8 cellular contexts compared by ENCODE assay signal in the genomic region with DNA sequence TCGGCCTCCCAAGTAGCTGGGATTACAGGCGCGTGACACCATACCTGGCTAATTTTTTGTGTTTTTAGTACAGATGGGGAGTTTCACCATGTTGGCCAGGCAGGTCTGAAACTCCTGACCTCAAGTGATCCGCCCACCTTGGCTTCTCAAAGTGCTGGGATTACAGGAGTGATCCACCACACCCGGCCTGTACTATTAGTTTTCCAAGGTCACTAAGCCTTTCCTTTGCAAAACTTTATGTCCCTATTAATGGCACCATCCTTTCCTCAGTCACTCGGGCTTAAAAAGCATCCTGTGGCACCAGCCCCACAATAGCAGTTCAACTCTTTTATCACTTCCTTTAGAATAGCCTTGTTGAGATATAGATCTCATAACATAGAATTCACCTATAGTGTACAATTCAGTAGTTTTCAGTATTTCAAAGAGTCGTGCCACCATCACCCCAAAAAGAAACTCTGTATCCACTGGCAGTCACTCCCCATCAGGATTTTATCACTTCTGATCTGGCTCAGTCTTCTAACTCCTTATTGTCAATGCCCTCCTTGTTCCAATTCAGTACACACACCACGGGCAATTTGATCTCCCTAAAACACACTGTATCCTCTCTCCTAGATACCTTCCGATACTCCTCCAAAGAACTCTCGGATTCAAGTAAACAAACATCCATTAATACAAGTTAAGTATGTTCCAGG. TPM values are rescaled to one million over a fixed set of nuclear protein-coding genes. Genes with fewer than 3 reads are reported as not detected.
DNase-seq lines count a peak whose midpoint lies in the region; ATAC-seq and TF ChIP-seq lines count a peak whose summit lies in the region.

No MANE protein-coding gene starts in this region.

- H3K9me3 ChIP-seq in OCI-LY7 (ENCODE audit: low read length) (no peaks in the 10 kb centered on the region), psoas muscle (no peaks in the 10 kb centered on the region)

- ATAC-seq in psoas muscle = peak in 1 of 4 donors; percentile 0
- no peak for ATAC-seq in HG03159 (IDR thresholded peaks at IDR 0.05; ENCODE audit: unreplicated experiment)

- H4K20me1 ChIP-seq in OCI-LY7 (ENCODE audit: insufficient read depth, low read length) = no peaks in the 10 kb centered on the region

- H3K9me2 ChIP-seq in OCI-LY7 (ENCODE audit: insufficient read depth, low read length) = no peaks in the 10 kb centered on the region

- H3K4me1 ChIP-seq in OCI-LY7 (ENCODE audit: insufficient read depth, low read length, poor library complexity, severe bottlenecking) (peaks cover 19% of the 10 kb centered on the region), psoas muscle (peaks cover 15% of the 10 kb centered on the region)

- peak overlapping the region; percentile 53 for H2AFZ ChIP-seq in OCI-LY7 (ENCODE audit: low read length)

- CTCF ChIA-PET in OCI-LY7 (lab: Charles Lee; ENCODE audit: unreplicated experiment) = no interaction called here

- no TSS peak for BruUV-seq in OCI-LY7 (replicated peaks; lab: Mats Ljungman, UMichigan)

- H3K27me3 ChIP-seq in psoas muscle (ENCODE audit: insufficient read depth in 3 of 3, low read length in 2 of 3) = no peaks in the 10 kb centered on the region

- TF ChIP-seq CTCF in GM12865 (IDR thresholded peaks at IDR 0.05; ENCODE audit: insufficient read depth, low read depth, low read length, missing control alignments) (no peak), OCI-LY7 (conservative IDR thresholded peaks at IDR 0.05; ENCODE audit: low read length) (no peak), psoas muscle (IDR thresholded peaks at IDR 0.05) (no peak)

- POLR2A ChIA-PET in OCI-LY7 (lab: Charles Lee) = interaction anchor here (0.7 kb wide), 1 partner anchor 56 kb away, joined by 7 read pairs; no protein-coding TSS in a partner anchor

- 48 to 55% (median 49%) methylated on average over 10 of the region's 10 CpGs for WGBS in psoas muscle, 3 donors

- H3K27ac ChIP-seq in OCI-LY7 (ENCODE audit: low read depth, low read length, poor library complexity, severe bottlenecking) = peak overlapping the region; percentile 81
- H3K27ac ChIP-seq in epithelial cell of prostate = peak overlapping the region; percentile 98
- H3K27ac ChIP-seq in psoas muscle = peak overlapping the region; percentile 93

- DNase-seq in GM12865 (ENCODE audit: low read depth) (peak; percentile 3), OCI-LY7 (ENCODE audit: low spot score) (no peak), epithelial cell of prostate (ENCODE audit: low read depth, low spot score) (no peak), psoas muscle (no peak), NCI-H1436 treated with DMSO at 0.1 percent for 48 hours (lab: John Stamatoyannopoulos, UW) (no peak), NCI-H774 (lab: John Stamatoyannopoulos, UW) (no peak)
- DNase-seq in activated CD4-positive, alpha-beta T cell treated with anti-CD3 and anti-CD28 coated beads, Interleukin-2, amount 50 U/mL, for 4 hours = no peak

- H3K36me3 ChIP-seq in OCI-LY7 (ENCODE audit: insufficient read depth, low read length) = peaks cover 11% of the 10 kb centered on the region
- H3K36me3 ChIP-seq in psoas muscle (ENCODE audit: insufficient read depth in 1 of 2, low read depth in 1 of 2) = no peaks in the 10 kb centered on the region

- H3K4me3 ChIP-seq in GM12865 (ENCODE audit: low read depth, low read length) (peak overlapping the region; percentile 71), OCI-LY7 (ENCODE audit: low read depth, low read length, poor library complexity, severe bottlenecking) (peak overlapping the region; percentile 81), psoas muscle (peak overlapping the region; percentile 85)

- H3K4me2 ChIP-seq in OCI-LY7 (ENCODE audit: low read length) = peak overlapping the region; percentile 88

- intact Hi-C loops in OCI-LY7 (cut with micrococcal nuclease; ENCODE audit: unreplicated experiment) (loop anchor here (1.0 to 10.0 kb wide), 5 partner anchors 43 to 440 kb away; a partner anchor contains a TSS), psoas muscle (cut with DNase I) (no loop called here)

- H3K79me2 ChIP-seq in OCI-LY7 (ENCODE audit: insufficient read depth, low read depth, low read length) = peaks cover 25% of the 10 kb centered on the region

RNA-seq across cellular contexts. Expression of a gene that starts 0.9 kb away (rescaled TPM):
- 21.7 and 25.2 TPM in 2 replicates for total RNA-seq in OCI-LY7 (2014; rRNA removed; shearing (Covaris generic))
- total RNA-seq in OCI-LY7 (2022) (38.3 and 41.3 TPM in 2 replicates), psoas muscle (100 to 1,000 TPM; 123 to 201 (median 130) TPM)
- polyA plus RNA-seq in psoas muscle = 100 to 1,000 TPM in 1 of 3 donors, 10 to 100 TPM in 2; 67.0 to 165 (median 89.0) TPM

RNA-seq across cellular contexts. Expression of a gene that starts 9.1 kb away (rescaled TPM):
- total RNA-seq in OCI-LY7 (2014; rRNA removed; shearing (Covaris generic)) = 82.2 and 86.5 TPM in 2 replicates
- 100 and 108 TPM in 2 replicates for total RNA-seq in OCI-LY7 (2022)
- 100 to 1,000 TPM; 122 to 185 (median 142) TPM for total RNA-seq in psoas muscle
- 100 to 1,000 TPM; 158 to 263 (median 210) TPM for polyA plus RNA-seq in psoas muscle
